8 cellular contexts compared by ENCODE assay signal in the genomic region with DNA sequence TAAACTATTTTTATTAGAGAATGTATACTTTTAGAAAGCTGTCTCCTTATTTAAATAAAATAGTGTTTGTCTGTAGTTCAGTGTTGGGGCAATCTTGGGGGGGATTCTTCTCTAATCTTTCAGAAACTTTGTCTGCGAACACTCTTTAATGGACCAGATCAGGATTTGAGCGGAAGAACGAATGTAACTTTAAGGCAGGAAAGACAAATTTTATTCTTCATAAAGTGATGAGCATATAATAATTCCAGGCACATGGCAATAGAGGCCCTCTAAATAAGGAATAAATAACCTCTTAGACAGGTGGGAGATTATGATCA. TPM values are rescaled to one million over a fixed set of nuclear protein-coding genes. Genes with fewer than 3 reads are reported as not detected.
DNase-seq lines count a peak whose midpoint lies in the region; ATAC-seq and TF ChIP-seq lines count a peak whose summit lies in the region.

No MANE protein-coding gene starts in this region.

- peak overlapping the region; percentile 25 for H3K9ac ChIP-seq in rectal smooth muscle tissue (ENCODE audit: low read length)

- H3K4me3 ChIP-seq in GM08714 (ENCODE audit: low read length), result peak overlapping the region; percentile 99; the same call in 1 of the 2 replicates
- peak overlapping the region; percentile 91 for H3K4me3 ChIP-seq in fibroblast of mammary gland (ENCODE audit: control insufficient read depth, low read depth, low read length)
- H3K4me3 ChIP-seq in rectal smooth muscle tissue (ENCODE audit: low read length), result peak overlapping the region; percentile 100

- H3K27ac ChIP-seq in rectal smooth muscle tissue (ENCODE audit: low read depth, low read length), result peak overlapping the region; percentile 100

- peaks cover 51% of the 10 kb centered on the region for H3K36me3 ChIP-seq in rectal smooth muscle tissue (ENCODE audit: control insufficient read depth, insufficient read depth, low read length)

- peaks cover 27% of the 10 kb centered on the region for H3K4me1 ChIP-seq in rectal smooth muscle tissue (ENCODE audit: control insufficient read depth, insufficient read depth, low read length)

- H3K27me3 ChIP-seq in rectal smooth muscle tissue (ENCODE audit: control insufficient read depth, insufficient read depth, low read length), result no peaks in the 10 kb centered on the region

- DNase-seq in RKO (ENCODE audit: low spot score), result peak; percentile 51
- DNase-seq in fibroblast of mammary gland (ENCODE audit: low read depth), result no peak
- DNase-seq in HT-29 (ENCODE audit: low spot score), result no peak
- no peak for DNase-seq in mucosa of gallbladder (ENCODE audit: low spot score)
- no peak for DNase-seq in activated CD4-positive, alpha-beta T cell treated with anti-CD3 and anti-CD28 coated beads, Interleukin-2, amount 50 U/mL, for 48 hours

- no peak for TF ChIP-seq CTCF in fibroblast of mammary gland (conservative IDR thresholded peaks at IDR 0.05; ENCODE audit: control insufficient read depth, insufficient read depth, low read depth, low read length)

- ATAC-seq in GM21423 (IDR thresholded peaks at IDR 0.05; ENCODE audit: unreplicated experiment), result no peak

RNA-seq across cellular contexts. Expression of a gene that starts 4.7 kb away (rescaled TPM):
- 1,827 and 2,040 TPM in 2 replicates for total RNA-seq in HT-29 (2014; rRNA removed; shearing (Covaris generic))
- total RNA-seq in mucosa of gallbladder, result 9,267 TPM

RNA-seq across cellular contexts. Expression of a gene that starts 21.3 kb away (rescaled TPM):
- 177 and 182 TPM in 2 replicates for total RNA-seq in HT-29 (2014; rRNA removed; shearing (Covaris generic))
- 90.1 TPM for total RNA-seq in mucosa of gallbladder

RNA-seq across cellular contexts. Expression of a gene that starts 54.6 kb away (rescaled TPM):
- 146 and 164 TPM in 2 replicates for total RNA-seq in HT-29 (2014; rRNA removed; shearing (Covaris generic))
- 257 TPM for total RNA-seq in mucosa of gallbladder
